10 cellular contexts compared by ENCODE assay signal in genomic region chr17:75476274-75476673, GRCh38. TPM values are rescaled to one million over a fixed set of nuclear protein-coding genes. Genes with fewer than 3 reads are reported as not detected.
DNase-seq lines count a peak whose midpoint lies in the region; ATAC-seq and TF ChIP-seq lines count a peak whose summit lies in the region.
"Had no signal": no experiment of that assay in that cellular context is flagged by ENCODE, and none has a peak within 500 bp of the region (broad histone marks: within the 10 kb centered on the region; RNA-seq: fewer than 3 reads in every experiment).

No MANE protein-coding gene starts in this region.

- peaks cover 22% of the 10 kb centered on the region for H3K4me1 Mint-ChIP-seq in central memory CD8-positive, alpha-beta T cell
- H3K4me1 Mint-ChIP-seq in Calu3 (ENCODE audit: low read depth, unreplicated experiment) = no peaks in the 10 kb centered on the region

- H2BK5ac ChIP-seq in neuronal stem cell (ENCODE audit: low read length) = no peak overlapping the region

- H3K14ac ChIP-seq in neuronal stem cell (ENCODE audit: low read length) = no peak overlapping the region

- H3K4ac ChIP-seq in neuronal stem cell (ENCODE audit: low read length) = no peak overlapping the region

- intact Hi-C loops in heart left ventricle (cut with DNase I) (loop anchor here in 3 of 10 donors (2.0 to 10.0 kb wide), 3 partner anchors 34 to 51 kb away; partner anchors contain the start of gene CASKIN2 (in 2 of the 3)), Calu3 (cut with micrococcal nuclease; ENCODE audit: unreplicated experiment) (no loop called here)

- no peak overlapping the region for H2BK12ac ChIP-seq in neuronal stem cell (ENCODE audit: low read length)

- in situ Hi-C loops in GM13976 (cut with MboI; ENCODE audit: low sequenced_read_pairs, unreplicated experiment) = no loop called here

- TF ChIP-seq EP300 in upper lobe of left lung (IDR thresholded peaks at IDR 0.05) = no peak

- no peak overlapping the region for H3K4me3 Mint-ChIP-seq in central memory CD8-positive, alpha-beta T cell
- no peak overlapping the region for H3K4me3 Mint-ChIP-seq in Calu3 (ENCODE audit: low read depth, unreplicated experiment)

- peak overlapping the region; percentile 43 for H2AFZ ChIP-seq in neuronal stem cell (ENCODE audit: low read length)

- peaks cover 8% of the 10 kb centered on the region for H3K36me3 Mint-ChIP-seq in central memory CD8-positive, alpha-beta T cell (ENCODE audit: insufficient read depth)
- no peaks in the 10 kb centered on the region for H3K36me3 Mint-ChIP-seq in Calu3 (ENCODE audit: insufficient read depth, unreplicated experiment)

- H3K9ac ChIP-seq in neuronal stem cell (ENCODE audit: low read depth, low read length, poor library complexity) = no peak overlapping the region

- no TSS peak for BruUV-seq in Calu3 (replicated peaks; lab: Mats Ljungman, UMichigan)

- H4K8ac ChIP-seq in neuronal stem cell (ENCODE audit: low read depth, low read length) = no peak overlapping the region

- H3K27ac Mint-ChIP-seq in central memory CD8-positive, alpha-beta T cell (ENCODE audit: low read depth) = peak overlapping the region; percentile 2
- no peak overlapping the region for H3K27ac Mint-ChIP-seq in Calu3 (ENCODE audit: unreplicated experiment)

- H3K27ac ChIP-seq in heart left ventricle = peak overlapping the region; percentile 59 to 94 (median 82)
- H3K27ac ChIP-seq in neuronal stem cell (replicated peaks; ENCODE audit: low read length) = peak overlapping the region; percentile 48
- peak overlapping the region; percentile 23 to 77 (median 56) for H3K27ac ChIP-seq in upper lobe of left lung

- no peak overlapping the region for H4K91ac ChIP-seq in neuronal stem cell (ENCODE audit: low read depth, low read length, poor library complexity)

- peak overlapping the region; percentile 84 for H3K18ac ChIP-seq in neuronal stem cell (ENCODE audit: low read length)

- H3K9me3 Mint-ChIP-seq in central memory CD8-positive, alpha-beta T cell = no peaks in the 10 kb centered on the region
- no peaks in the 10 kb centered on the region for H3K9me3 Mint-ChIP-seq in Calu3 (ENCODE audit: low read depth, unreplicated experiment)

- H3K79me1 ChIP-seq in neuronal stem cell (ENCODE audit: low read depth, low read length) = no peaks in the 10 kb centered on the region

- CTCF ChIA-PET in Calu3 (lab: Charles Lee) = interaction anchor here (0.7 to 1.2 kb wide), 2 partner anchors 20 to 216 kb away, joined by 3 read pairs; partner anchors contain the start of gene TMEM94

- peak overlapping the region; percentile 76 for H2AK5ac ChIP-seq in neuronal stem cell (ENCODE audit: low read depth, low read length)

- DNase-seq in central memory CD8-positive, alpha-beta T cell (ENCODE audit: low spot score in 2 of 2) = no peak
- DNase-seq in heart left ventricle (peak in 2 of 5 donors; percentile 70 to 73), neuronal stem cell (ENCODE audit: low spot score) (no peak), upper lobe of left lung (no peak), GM13976 (ENCODE audit: low spot score) (no peak), HuH-7 (ENCODE audit: low spot score) (no peak), Calu3 (no peak)
- DNase-seq: activated CD4-positive, alpha-beta T cell treated with anti-CD3 and anti-CD28 coated beads, Interleukin-2, amount 50 U/mL, for 48 hours; NCI-H2107 had no signal

- H2BK15ac ChIP-seq in neuronal stem cell (ENCODE audit: low read length) = no peak overlapping the region

- ATAC-seq in central memory CD8-positive, alpha-beta T cell (replicated peaks; ENCODE audit: extremely low read depth, poor library complexity, severe bottlenecking) = no peak
- peak; percentile 76 to 80 (median 78) for ATAC-seq in heart left ventricle
- peak in 1 of 2 donors; percentile 35 for ATAC-seq in upper lobe of left lung (ENCODE audit: low FRiP score in 2 of 2)
- ATAC-seq in HG03045 (IDR thresholded peaks at IDR 0.05; ENCODE audit: unreplicated experiment) = no peak

- no peaks in the 10 kb centered on the region for H3K27me3 Mint-ChIP-seq in central memory CD8-positive, alpha-beta T cell
- no peaks in the 10 kb centered on the region for H3K27me3 Mint-ChIP-seq in Calu3 (ENCODE audit: unreplicated experiment)

- H3K36me3 ChIP-seq in heart left ventricle = peaks cover 0 to 23% (median 15%) of the 10 kb centered on the region in 9 donors
- H3K36me3 ChIP-seq in neuronal stem cell (replicated peaks in 1 of 2; ENCODE audit: control insufficient read depth in 2 of 2, insufficient read depth in 2 of 2, low read length in 2 of 2) = peaks cover 6 to 38% of the 10 kb centered on the region in 2 donors
- H3K36me3 ChIP-seq in upper lobe of left lung = peaks cover 7 to 29% (median 17%) of the 10 kb centered on the region in 4 donors

- no peak overlapping the region for H3K23ac ChIP-seq in neuronal stem cell (ENCODE audit: low read depth, low read length, poor library complexity)

- TF ChIP-seq POLR2A in heart left ventricle (IDR thresholded peaks at IDR 0.05) = no peak
- TF ChIP-seq POLR2A in upper lobe of left lung (IDR thresholded peaks at IDR 0.05) = no peak

- H3K9me3 ChIP-seq in heart left ventricle (no peaks in the 10 kb centered on the region), neuronal stem cell (replicated peaks in 1 of 2; ENCODE audit: control insufficient read depth in 2 of 2, insufficient read depth in 1 of 2, low read depth in 1 of 2, low read length in 2 of 2) (no peaks in the 10 kb centered on the region), upper lobe of left lung (no peaks in the 10 kb centered on the region)

- WGBS in heart left ventricle, 4 donors = 0 to 12% (median 6%) methylated on average over 8 of the region's 8 CpGs
- no CpG with 5 or more reads among the region's 8 CpGs for WGBS in neuronal stem cell (ENCODE audit: extremely low coverage in 2 of 2, insufficient read length in 2 of 2, insufficient replicate concordance in 1 of 2), 2 donors
- WGBS in upper lobe of left lung, 2 donors = 45 to 53% methylated on average over 8 of the region's 8 CpGs

- no peak for TF ChIP-seq CTCF in heart left ventricle (IDR thresholded peaks at IDR 0.05)
- no peak for TF ChIP-seq CTCF in upper lobe of left lung (IDR thresholded peaks at IDR 0.05)
- TF ChIP-seq CTCF in GM13976 (IDR thresholded peaks at IDR 0.05; ENCODE audit: borderline replicate concordance, control extremely low read depth, extremely low read depth, insufficient read depth, missing control alignments) = no peak
- TF ChIP-seq CTCF in Calu3 (IDR thresholded peaks at IDR 0.05; ENCODE audit: unreplicated experiment) = no peak

- H3K4me2 ChIP-seq in neuronal stem cell (ENCODE audit: insufficient read depth, low read length, poor library complexity, severe bottlenecking) = no peak overlapping the region

- no peak overlapping the region for H2BK120ac ChIP-seq in neuronal stem cell (ENCODE audit: low read depth, low read length)

- H3K4me3 ChIP-seq in heart left ventricle (peak overlapping the region in 8 of 12 donors; percentile 16 to 48 (median 32)), neuronal stem cell (ENCODE audit: low read length in 2 of 2) (peak overlapping the region in 1 of 2 donors; percentile 30), upper lobe of left lung (no peak overlapping the region)

- H3K4me1 ChIP-seq in heart left ventricle (peaks cover 17 to 70% (median 43%) of the 10 kb centered on the region in 12 donors), neuronal stem cell (ENCODE audit: control insufficient read depth in 2 of 2, insufficient read depth in 1 of 2, low read depth in 1 of 2, low read length in 2 of 2) (peaks cover 41% of the 10 kb centered on the region in 2 donors), upper lobe of left lung (peaks cover 27 to 43% (median 37%) of the 10 kb centered on the region in 4 donors)

- H3K27me3 ChIP-seq in heart left ventricle = no peaks in the 10 kb centered on the region
- H3K27me3 ChIP-seq in neuronal stem cell (ENCODE audit: control insufficient read depth in 3 of 3, insufficient read depth in 3 of 3, low read depth in 1 of 3, low read length in 3 of 3) = no peaks in the 10 kb centered on the region
- no peaks in the 10 kb centered on the region for H3K27me3 ChIP-seq in upper lobe of left lung

RNA-seq across cellular contexts. Expression of gene TMEM94, which starts 19.8 kb away (rescaled TPM):
- 100 to 1,000 TPM in 1 of 9 donors, 10 to 100 TPM in 8; 35.7 to 130 (median 52.7) TPM for total RNA-seq in heart left ventricle
- polyA plus RNA-seq in heart left ventricle = 10 to 100 TPM; 34.1 to 35.0 TPM
- 63.4 TPM for polyA plus RNA-seq in neuronal stem cell (2013, experiment 1 of 2)
- polyA plus RNA-seq in neuronal stem cell (2013, experiment 2 of 2) = 59.4 TPM
- total RNA-seq in upper lobe of left lung = 100 to 1,000 TPM in 2 of 6 donors, 10 to 100 TPM in 4; 62.3 to 320 (median 90.5) TPM
- 55.0 and 63.4 TPM in 2 replicates for total RNA-seq in Calu3 (2022)

RNA-seq across cellular contexts. Expression of gene CASKIN2, which starts 39.1 kb away (rescaled TPM):
- 10 to 100 TPM; 27.1 to 51.2 (median 39.3) TPM for total RNA-seq in heart left ventricle
- 10 to 100 TPM; 19.5 to 23.2 TPM for polyA plus RNA-seq in heart left ventricle
- polyA plus RNA-seq in neuronal stem cell (2013, experiment 1 of 2) = 7.5 TPM
- polyA plus RNA-seq in neuronal stem cell (2013, experiment 2 of 2) = 7.9 TPM
- 100 to 1,000 TPM in 1 of 6 donors, 10 to 100 TPM in 5; 24.1 to 113 (median 48.5) TPM for total RNA-seq in upper lobe of left lung
- 30.0 and 30.4 TPM in 2 replicates for total RNA-seq in Calu3 (2022)

RNA-seq across cellular contexts. Expression of gene TSEN54, which starts 40.1 kb away (rescaled TPM):
- total RNA-seq in heart left ventricle (10 to 100 TPM in 2 of 9 donors, 1 to 10 TPM in 7; 4.0 to 11.6 (median 7.1) TPM), upper lobe of left lung (100 to 1,000 TPM in 2 of 6 donors, 10 to 100 TPM in 4; 19.5 to 125 (median 31.3) TPM), Calu3 (2022) (52.1 and 55.4 TPM in 2 replicates)
- 10 to 100 TPM in 1 of 2 donors, 1 to 10 TPM in 1; 9.4 to 12.4 TPM for polyA plus RNA-seq in heart left ventricle
- polyA plus RNA-seq in neuronal stem cell (2013, experiment 1 of 2) = 21.2 TPM
- polyA plus RNA-seq in neuronal stem cell (2013, experiment 2 of 2) = 24.0 TPM

RNA-seq across cellular contexts. Expression of gene LLGL2, which starts 49.2 kb away (rescaled TPM):
- total RNA-seq in heart left ventricle (1 to 10 TPM; 1.8 to 5.9 (median 3.4) TPM), upper lobe of left lung (100 to 1,000 TPM; 113 to 256 (median 175) TPM), Calu3 (2022) (208 and 251 TPM in 2 replicates)
- 1 to 10 TPM; 6.6 to 8.1 TPM for polyA plus RNA-seq in heart left ventricle
- 25.2 TPM for polyA plus RNA-seq in neuronal stem cell (2013, experiment 1 of 2)
- 26.4 TPM for polyA plus RNA-seq in neuronal stem cell (2013, experiment 2 of 2)

Comparison
In these comparisons a context has a peak if more than half of its experiments do, and no peak if none do; other contexts are left out.
1. ATAC-seq: peak in heart left ventricle (4 of 4); none in central memory CD8-positive, alpha-beta T cell (single experiment) and HG03045 (single experiment).
2. H3K4me3 ChIP-seq: peak in heart left ventricle (8 of 12); none in upper lobe of left lung (0 of 4).
3. Peak in every context shown above with its lines, with median percentiles within 50 percentile points of each other: H3K27ac ChIP-seq.